Comparison of ENCODE assay signal across 35 cellular contexts in the genomic region with DNA sequence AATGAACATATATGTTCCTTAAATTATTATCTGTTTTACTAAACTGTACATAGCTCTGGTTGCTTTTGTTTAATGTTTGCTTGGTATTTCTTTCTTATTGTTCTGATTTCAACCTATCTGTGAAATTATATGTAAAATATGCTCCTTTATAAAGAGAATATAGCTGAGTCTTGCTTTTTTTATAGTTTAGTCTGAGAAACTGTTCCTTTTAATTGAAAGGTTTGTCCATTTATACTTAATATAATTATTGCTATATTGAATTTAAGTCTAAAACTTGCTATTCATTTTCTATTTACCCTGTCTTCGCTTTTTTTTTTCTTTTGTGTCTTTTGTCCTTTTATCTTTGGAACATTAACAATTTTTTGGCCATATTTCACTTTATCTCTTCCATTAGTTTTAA.
"Had no signal": no experiment of that assay in that cellular context is flagged by ENCODE, and none has a peak within 500 bp of the region (broad histone marks: within the 10 kb centered on the region; RNA-seq: fewer than 3 reads in every experiment).

No MANE protein-coding gene starts in this region.

- H3K36me3 ChIP-seq: MG63 had no signal

- H3K4me3 ChIP-seq: MG63 had no signal

- H3K27me3 ChIP-seq: MG63 had no signal

- DNase-seq: Karpas-422, Kasumi-1, MG63, MM.1S, MV-4-11, NCI-H1048, NCI-H1092, NCI-H1092 treated with DMSO at 0.1 percent for 48 hours, NCI-H1105, NCI-H1105 treated with DMSO at 0.1 percent for 48 hours, NCI-H1417, NCI-H1417 treated with DMSO at 0.1 percent for 48 hours, NCI-H1436, NCI-H1436 treated with DMSO at 0.1 percent for 48 hours, NCI-H146, NCI-H1694, NCI-H1694 treated with DMSO at 0.1 percent for 48 hours, NCI-H187, NCI-H187 treated with DMSO at 0.1 percent for 48 hours, NCI-H1930, NCI-H2029, NCI-H2029 treated with DMSO at 0.1 percent for 48 hours, NCI-H2081, NCI-H2081 treated with DMSO at 0.1 percent for 48 hours, NCI-H2107, NCI-H2171, NCI-H2171 treated with DMSO at 0.1 percent for 48 hours, NCI-H2227 treated with DMSO at 0.1 percent for 48 hours, NCI-H226, NCI-H345, NCI-H446, NCI-H446 treated with DMSO at 0.1 percent for 48 hours, NCI-H510A, NCI-H510A treated with DMSO at 0.1 percent for 48 hours, NCI-H524 had no signal
